ENCODE assay signal across 8 cellular contexts in the genomic region with DNA sequence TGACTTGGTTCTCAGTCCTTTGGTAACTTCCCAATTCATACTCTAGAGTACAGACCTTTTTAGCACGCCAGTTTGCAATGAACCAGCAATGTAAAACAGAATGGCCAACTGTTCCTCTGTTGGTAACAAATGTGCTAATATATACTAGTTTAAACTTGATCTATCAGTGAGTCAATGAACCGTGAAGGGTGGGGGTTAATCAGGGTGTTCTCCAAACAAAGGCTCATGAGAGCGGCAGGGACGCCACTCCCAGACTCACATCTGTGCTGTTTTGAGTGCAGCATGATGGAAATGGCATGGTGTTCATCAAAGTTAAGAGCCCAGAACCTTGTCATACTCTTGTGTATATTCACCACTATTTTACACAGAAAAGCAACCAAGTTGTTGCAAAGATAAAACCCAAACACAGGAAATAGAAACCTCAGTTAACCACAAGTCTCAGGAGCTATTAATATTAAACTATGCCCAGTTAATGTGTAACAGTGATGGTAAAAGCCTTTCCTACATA.
A peak's percentile ranks its signal among the peaks of the same experiment; 100 is the strongest.
DNase-seq lines count a peak whose midpoint lies in the region; ATAC-seq, FAIRE-seq and TF ChIP-seq lines count a peak whose summit lies in the region.

No MANE protein-coding gene starts in this region.

- no peak overlapping the region; the same call in 1 of the 2 replicates for H3K4me3 Mint-ChIP-seq in WTC11
- H3K4me3 Mint-ChIP-seq in activated T-cell treated with anti-CD3 and anti-CD28 coated beads, Interleukin-2, amount 50 U/mL, for 72 hours = no peak overlapping the region
- no peak overlapping the region for H3K4me3 Mint-ChIP-seq in activated T-helper 2 cell treated with anti-CD3 and anti-CD28 coated beads, Interferon-gamma antibody, Interleukin-2, Interleukin-4, amounts not matched to agents 10 μg/mL and 5 μg/mL and 100 μg/mL, durations not matched to agents 14 hours and 24 hours and 36 hours (ENCODE audit: low read depth)

- peak; percentile 88 for FAIRE-seq in GM12891 (lab: Jason Lieb, UNC)

- no peak for TF ChIP-seq POLR2A in GM12891 (IDR thresholded peaks at IDR 0.05; ENCODE audit: low read depth, low read length)

- no peak for TF ChIP-seq CTCF in WTC11 (IDR thresholded peaks at IDR 0.05)

- POLR2A ChIA-PET in WTC11 (lab: Charles Lee) = interaction anchor here (0.5 kb wide), 1 partner anchor 33 kb away, joined by 5 read pairs; no protein-coding TSS in a partner anchor

- ATAC-seq in GM21528 (IDR thresholded peaks at IDR 0.05; ENCODE audit: low FRiP score, unreplicated experiment) (peak; percentile 98), WTC11 (peak; percentile 60), sciatic nerve (no peak)
- no peak for ATAC-seq in activated T-cell treated with anti-CD3 and anti-CD28 coated beads, Interleukin-2, amount 50 U/mL, for 72 hours (replicated peaks in 1 of 2)

- DNase-seq in GM12891 (ENCODE audit: insufficient read length, low spot score) = no peak
- DNase-seq in HT-29 (ENCODE audit: low spot score) = peak; percentile 75
- no peak for DNase-seq in WTC11 (ENCODE audit: low spot score)
- DNase-seq in activated T-cell treated with anti-CD3 and anti-CD28 coated beads, Interleukin-2, amount 50 U/mL, for 72 hours = no peak
- no peak for DNase-seq in sciatic nerve (ENCODE audit: low spot score)
- DNase-seq in middle frontal gyrus (ENCODE audit: extremely low spot score, low spot score) = no peak
- no peak for DNase-seq in activated T-helper 2 cell treated with anti-CD3 and anti-CD28 coated beads, Interferon-gamma antibody, Interleukin-2, Interleukin-4, amounts not matched to agents 10 μg/mL and 5 μg/mL and 100 μg/mL, durations not matched to agents 14 hours and 24 hours and 36 hours (ENCODE audit: low spot score)

- peaks cover 18% of the 10 kb centered on the region for H3K4me1 Mint-ChIP-seq in WTC11
- peaks cover 15% of the 10 kb centered on the region for H3K4me1 Mint-ChIP-seq in activated T-cell treated with anti-CD3 and anti-CD28 coated beads, Interleukin-2, amount 50 U/mL, for 72 hours (ENCODE audit: low read depth)
- H3K4me1 Mint-ChIP-seq in activated T-helper 2 cell treated with anti-CD3 and anti-CD28 coated beads, Interferon-gamma antibody, Interleukin-2, Interleukin-4, amounts not matched to agents 10 μg/mL and 5 μg/mL and 100 μg/mL, durations not matched to agents 14 hours and 24 hours and 36 hours (ENCODE audit: low read depth) = peaks cover 14% of the 10 kb centered on the region

- no peak overlapping the region; the same call in 1 of the 2 replicates for H3K27ac Mint-ChIP-seq in WTC11
- no peak overlapping the region for H3K27ac Mint-ChIP-seq in activated T-cell treated with anti-CD3 and anti-CD28 coated beads, Interleukin-2, amount 50 U/mL, for 72 hours
- no peak overlapping the region for H3K27ac Mint-ChIP-seq in activated T-helper 2 cell treated with anti-CD3 and anti-CD28 coated beads, Interferon-gamma antibody, Interleukin-2, Interleukin-4, amounts not matched to agents 10 μg/mL and 5 μg/mL and 100 μg/mL, durations not matched to agents 14 hours and 24 hours and 36 hours

- CTCF ChIA-PET in WTC11 (lab: Charles Lee) = interaction anchor here (0.8 kb wide), 1 partner anchor 14 kb away, joined by 3 read pairs; no protein-coding TSS in a partner anchor

- intact Hi-C loops in sciatic nerve (cut with DNase I) = no loop called here
- intact Hi-C loops in activated T-helper 2 cell treated with anti-CD3 and anti-CD28 coated beads, Interferon-gamma antibody, Interleukin-2, Interleukin-4, amounts not matched to agents 10 μg/mL and 5 μg/mL and 100 μg/mL, durations not matched to agents 14 hours and 24 hours and 36 hours (cut with micrococcal nuclease) = no loop called here

- no peaks in the 10 kb centered on the region for H3K36me3 Mint-ChIP-seq in WTC11
- H3K36me3 Mint-ChIP-seq in activated T-cell treated with anti-CD3 and anti-CD28 coated beads, Interleukin-2, amount 50 U/mL, for 72 hours (ENCODE audit: insufficient read depth in 2 of 2) = no peaks in the 10 kb centered on the region
- no peaks in the 10 kb centered on the region for H3K36me3 Mint-ChIP-seq in activated T-helper 2 cell treated with anti-CD3 and anti-CD28 coated beads, Interferon-gamma antibody, Interleukin-2, Interleukin-4, amounts not matched to agents 10 μg/mL and 5 μg/mL and 100 μg/mL, durations not matched to agents 14 hours and 24 hours and 36 hours (ENCODE audit: low read depth)

- no peaks in the 10 kb centered on the region for H3K9me3 Mint-ChIP-seq in WTC11
- H3K9me3 Mint-ChIP-seq in activated T-cell treated with anti-CD3 and anti-CD28 coated beads, Interleukin-2, amount 50 U/mL, for 72 hours = no peaks in the 10 kb centered on the region
- H3K9me3 Mint-ChIP-seq in activated T-helper 2 cell treated with anti-CD3 and anti-CD28 coated beads, Interferon-gamma antibody, Interleukin-2, Interleukin-4, amounts not matched to agents 10 μg/mL and 5 μg/mL and 100 μg/mL, durations not matched to agents 14 hours and 24 hours and 36 hours = no peaks in the 10 kb centered on the region

- H3K27me3 Mint-ChIP-seq in WTC11 (ENCODE audit: low read depth) = no peaks in the 10 kb centered on the region
- no peaks in the 10 kb centered on the region for H3K27me3 Mint-ChIP-seq in activated T-cell treated with anti-CD3 and anti-CD28 coated beads, Interleukin-2, amount 50 U/mL, for 72 hours (ENCODE audit: low read depth)
- H3K27me3 Mint-ChIP-seq in activated T-helper 2 cell treated with anti-CD3 and anti-CD28 coated beads, Interferon-gamma antibody, Interleukin-2, Interleukin-4, amounts not matched to agents 10 μg/mL and 5 μg/mL and 100 μg/mL, durations not matched to agents 14 hours and 24 hours and 36 hours (ENCODE audit: low read depth) = peaks cover 44% of the 10 kb centered on the region

TF ChIP-seq in GM12891, 5 proteins besides CTCF, POLR2A, EP300 and RAD21:
- peak; percentile 58 for TF ChIP-seq PAX5 (IDR thresholded peaks at IDR 0.05; ENCODE audit: insufficient read depth, low read length, severe bottlenecking)
- TF ChIP-seq POU2F2 (IDR thresholded peaks at IDR 0.05; ENCODE audit: low read depth, low read length) = no peak
- no peak for TF ChIP-seq POLR2AphosphoS5 (IDR thresholded peaks at IDR 0.05; ENCODE audit: low read depth, low read length)
- TF ChIP-seq SPI1 (IDR thresholded peaks at IDR 0.05; ENCODE audit: low read depth, low read length) = no peak

TF ChIP-seq in WTC11, 78 proteins besides CTCF, POLR2A, EP300 and RAD21:
- TF ChIP-seq SOX15 (CRISPR knock-in tag; IDR thresholded peaks at IDR 0.05) (no peak), GABPB1 (CRISPR knock-in tag; IDR thresholded peaks at IDR 0.05) (no peak), ZNF219 (CRISPR knock-in tag; IDR thresholded peaks at IDR 0.05; ENCODE audit: borderline replicate concordance) (no peak), MYBL2 (CRISPR knock-in tag; IDR thresholded peaks at IDR 0.05) (no peak), GTF2I (CRISPR knock-in tag; conservative IDR thresholded peaks at IDR 0.05) (no peak), ZNF232 (CRISPR knock-in tag; IDR thresholded peaks at IDR 0.05) (no peak), SMAD4 (CRISPR knock-in tag; IDR thresholded peaks at IDR 0.05) (no peak)
- TF ChIP-seq, protein P1, sequence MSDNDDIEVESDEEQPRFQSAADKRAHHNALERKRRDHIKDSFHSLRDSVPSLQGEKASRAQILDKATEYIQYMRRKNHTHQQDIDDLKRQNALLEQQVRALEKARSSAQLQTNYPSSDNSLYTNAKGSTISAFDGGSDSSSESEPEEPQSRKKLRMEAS (CRISPR knock-in tag; IDR thresholded peaks at IDR 0.05) = no peak
- TF ChIP-seq, protein P2, sequence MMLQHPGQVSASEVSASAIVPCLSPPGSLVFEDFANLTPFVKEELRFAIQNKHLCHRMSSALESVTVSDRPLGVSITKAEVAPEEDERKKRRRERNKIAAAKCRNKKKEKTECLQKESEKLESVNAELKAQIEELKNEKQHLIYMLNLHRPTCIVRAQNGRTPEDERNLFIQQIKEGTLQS (CRISPR knock-in tag; conservative IDR thresholded peaks at IDR 0.05) = no peak
- TF ChIP-seq, protein P3, sequence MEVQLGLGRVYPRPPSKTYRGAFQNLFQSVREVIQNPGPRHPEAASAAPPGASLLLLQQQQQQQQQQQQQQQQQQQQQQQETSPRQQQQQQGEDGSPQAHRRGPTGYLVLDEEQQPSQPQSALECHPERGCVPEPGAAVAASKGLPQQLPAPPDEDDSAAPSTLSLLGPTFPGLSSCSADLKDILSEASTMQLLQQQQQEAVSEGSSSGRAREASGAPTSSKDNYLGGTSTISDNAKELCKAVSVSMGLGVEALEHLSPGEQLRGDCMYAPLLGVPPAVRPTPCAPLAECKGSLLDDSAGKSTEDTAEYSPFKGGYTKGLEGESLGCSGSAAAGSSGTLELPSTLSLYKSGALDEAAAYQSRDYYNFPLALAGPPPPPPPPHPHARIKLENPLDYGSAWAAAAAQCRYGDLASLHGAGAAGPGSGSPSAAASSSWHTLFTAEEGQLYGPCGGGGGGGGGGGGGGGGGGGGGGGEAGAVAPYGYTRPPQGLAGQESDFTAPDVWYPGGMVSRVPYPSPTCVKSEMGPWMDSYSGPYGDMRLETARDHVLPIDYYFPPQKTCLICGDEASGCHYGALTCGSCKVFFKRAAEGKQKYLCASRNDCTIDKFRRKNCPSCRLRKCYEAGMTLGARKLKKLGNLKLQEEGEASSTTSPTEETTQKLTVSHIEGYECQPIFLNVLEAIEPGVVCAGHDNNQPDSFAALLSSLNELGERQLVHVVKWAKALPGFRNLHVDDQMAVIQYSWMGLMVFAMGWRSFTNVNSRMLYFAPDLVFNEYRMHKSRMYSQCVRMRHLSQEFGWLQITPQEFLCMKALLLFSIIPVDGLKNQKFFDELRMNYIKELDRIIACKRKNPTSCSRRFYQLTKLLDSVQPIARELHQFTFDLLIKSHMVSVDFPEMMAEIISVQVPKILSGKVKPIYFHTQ (CRISPR knock-in tag; IDR thresholded peaks at IDR 0.05) = no peak
- TF ChIP-seq, protein P4, sequence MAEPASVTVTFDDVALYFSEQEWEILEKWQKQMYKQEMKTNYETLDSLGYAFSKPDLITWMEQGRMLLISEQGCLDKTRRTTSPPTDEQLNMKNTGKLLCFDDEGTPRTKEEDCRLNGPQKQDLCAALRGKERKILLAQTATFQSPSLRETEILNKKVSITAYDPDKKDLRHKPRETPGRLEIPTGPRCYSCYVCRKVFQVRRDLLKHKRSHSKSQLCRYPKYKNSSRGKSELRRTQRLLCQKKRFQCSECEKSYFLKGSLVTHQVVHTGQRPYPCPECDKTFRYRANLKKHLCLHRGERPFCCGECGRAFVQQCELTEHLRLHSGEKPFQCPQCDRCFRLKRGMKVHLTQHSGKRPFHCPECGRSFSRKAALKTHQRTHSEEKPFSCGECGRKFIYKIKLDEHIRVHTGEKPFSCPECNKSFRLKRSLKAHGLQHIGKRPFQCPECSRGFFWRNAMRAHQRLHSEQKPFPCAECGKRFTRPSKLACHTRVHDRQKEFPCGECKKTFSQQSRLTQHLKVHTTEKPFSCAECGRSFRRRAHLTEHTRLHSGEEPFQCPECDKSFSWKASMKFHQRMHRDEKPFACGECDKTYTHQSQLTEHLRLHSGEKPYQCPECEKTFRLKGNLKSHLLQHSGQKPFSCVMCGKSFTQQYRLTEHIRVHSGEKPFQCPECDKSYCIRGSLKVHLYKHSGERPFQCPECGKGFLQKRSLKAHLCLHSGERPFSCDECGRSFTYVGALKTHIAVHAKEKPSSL (CRISPR knock-in tag; conservative IDR thresholded peaks at IDR 0.05) = no peak
TF ChIP-seq in WTC11: peak in this region for 0.

Comparison
In these comparisons a context has a peak if more than half of its experiments do, and no peak if none do; other contexts are left out.
1. ATAC-seq: peak in GM21528 (single experiment) and WTC11 (single experiment); none in activated T-cell treated with anti-CD3 and anti-CD28 coated beads, Interleukin-2, amount 50 U/mL, for 72 hours (0 of 2) and sciatic nerve (single experiment).